18 cellular contexts compared by ENCODE assay signal in genomic region chr2:179266271-179266670, GRCh38. TPM values are rescaled to one million over a fixed set of nuclear protein-coding genes. Genes with fewer than 3 reads are reported as not detected.
A peak's percentile ranks its signal among the peaks of the same experiment; 100 is the strongest.
DNase-seq lines count a peak whose midpoint lies in the region; ATAC-seq and TF ChIP-seq lines count a peak whose summit lies in the region.
"Had no signal": no experiment of that assay in that cellular context is flagged by ENCODE, and none has a peak within 500 bp of the region (broad histone marks: within the 10 kb centered on the region; RNA-seq: fewer than 3 reads in every experiment).

No MANE protein-coding gene starts in this region.

- H3K4me3 Mint-ChIP-seq in T-helper 2 cell treated with Interferon-gamma antibody and Interleukin-4, amounts not matched to agents 5 μg/mL and 100 μg/mL, for 36 hours = peak overlapping the region; percentile 27
- H3K4me3 Mint-ChIP-seq in activated T-helper 2 cell treated with anti-CD3 and anti-CD28 coated beads, Interferon-gamma antibody, Interleukin-2, Interleukin-4, amounts not matched to agents 10 μg/mL and 5 μg/mL and 100 μg/mL, durations not matched to agents 14 hours and 24 hours and 36 hours (ENCODE audit: low read depth) = peak overlapping the region; percentile 73
- no peak overlapping the region for H3K4me3 Mint-ChIP-seq in stimulated activated memory B cell treated with anti-CD40 and anti-IgM and Interleukin-4, amounts not matched to agents 10 μg/mL and 1 μg/mL and 100 μg/mL, for 72 hours

- peaks cover 5% of the 10 kb centered on the region for H3K9me3 Mint-ChIP-seq in T-helper 2 cell treated with Interferon-gamma antibody and Interleukin-4, amounts not matched to agents 5 μg/mL and 100 μg/mL, for 36 hours
- H3K9me3 Mint-ChIP-seq in activated T-helper 2 cell treated with anti-CD3 and anti-CD28 coated beads, Interferon-gamma antibody, Interleukin-2, Interleukin-4, amounts not matched to agents 10 μg/mL and 5 μg/mL and 100 μg/mL, durations not matched to agents 14 hours and 24 hours and 36 hours = peaks cover 5% of the 10 kb centered on the region
- H3K9me3 Mint-ChIP-seq in stimulated activated memory B cell treated with anti-CD40 and anti-IgM and Interleukin-4, amounts not matched to agents 10 μg/mL and 1 μg/mL and 100 μg/mL, for 72 hours = no peaks in the 10 kb centered on the region

- H3K4me1 ChIP-seq in left lung = peaks cover 6 to 45% of the 10 kb centered on the region in 2 donors
- H3K4me1 ChIP-seq: BE2C, prostate gland, uterus had no signal

- ATAC-seq in left lung (peak; percentile 3), GM18498 (IDR thresholded peaks at IDR 0.05; ENCODE audit: unreplicated experiment) (no peak), GM18868 (IDR thresholded peaks at IDR 0.05; ENCODE audit: unreplicated experiment) (no peak)
- ATAC-seq in stimulated activated memory B cell treated with anti-CD40 and anti-IgM and Interleukin-4, amounts not matched to agents 10 μg/mL and 1 μg/mL and 100 μg/mL, for 72 hours = no peak
- ATAC-seq: left ventricle myocardium superior had no signal

- no peak for TF ChIP-seq CTCF in left lung (IDR thresholded peaks at IDR 0.05)

- H3K4me1 Mint-ChIP-seq in T-helper 2 cell treated with Interferon-gamma antibody and Interleukin-4, amounts not matched to agents 5 μg/mL and 100 μg/mL, for 36 hours (ENCODE audit: low read depth) = peaks cover 13% of the 10 kb centered on the region
- peaks cover 18% of the 10 kb centered on the region for H3K4me1 Mint-ChIP-seq in activated T-helper 2 cell treated with anti-CD3 and anti-CD28 coated beads, Interferon-gamma antibody, Interleukin-2, Interleukin-4, amounts not matched to agents 10 μg/mL and 5 μg/mL and 100 μg/mL, durations not matched to agents 14 hours and 24 hours and 36 hours (ENCODE audit: low read depth)
- H3K4me1 Mint-ChIP-seq in stimulated activated memory B cell treated with anti-CD40 and anti-IgM and Interleukin-4, amounts not matched to agents 10 μg/mL and 1 μg/mL and 100 μg/mL, for 72 hours = peaks cover 15% of the 10 kb centered on the region

- peaks cover 6% of the 10 kb centered on the region for H3K36me3 Mint-ChIP-seq in T-helper 2 cell treated with Interferon-gamma antibody and Interleukin-4, amounts not matched to agents 5 μg/mL and 100 μg/mL, for 36 hours (ENCODE audit: low read depth)
- peaks cover 6% of the 10 kb centered on the region for H3K36me3 Mint-ChIP-seq in activated T-helper 2 cell treated with anti-CD3 and anti-CD28 coated beads, Interferon-gamma antibody, Interleukin-2, Interleukin-4, amounts not matched to agents 10 μg/mL and 5 μg/mL and 100 μg/mL, durations not matched to agents 14 hours and 24 hours and 36 hours (ENCODE audit: low read depth)
- no peaks in the 10 kb centered on the region for H3K36me3 Mint-ChIP-seq in stimulated activated memory B cell treated with anti-CD40 and anti-IgM and Interleukin-4, amounts not matched to agents 10 μg/mL and 1 μg/mL and 100 μg/mL, for 72 hours

- H3K4me3 ChIP-seq in left lung = no peak overlapping the region
- H3K4me3 ChIP-seq: esophagus squamous epithelium, prostate gland, uterus had no signal

- H3K36me3 ChIP-seq in left lung = no peaks in the 10 kb centered on the region
- H3K36me3 ChIP-seq: BE2C, esophagus squamous epithelium, prostate gland, uterus had no signal

- H3K9me3 ChIP-seq in left lung = no peaks in the 10 kb centered on the region
- H3K9me3 ChIP-seq: BE2C, esophagus squamous epithelium, prostate gland, uterus had no signal

- no peak for DNase-seq in T-helper 2 cell treated with Interferon-gamma antibody and Interleukin-4, amounts not matched to agents 5 μg/mL and 100 μg/mL, for 36 hours (ENCODE audit: low spot score)
- no peak for DNase-seq in T-helper 2 cell
- DNase-seq in activated T-helper 2 cell treated with anti-CD3 and anti-CD28 coated beads, Interferon-gamma antibody, Interleukin-2, Interleukin-4, amounts not matched to agents 10 μg/mL and 5 μg/mL and 100 μg/mL, durations not matched to agents 14 hours and 24 hours and 36 hours (ENCODE audit: low spot score) = no peak
- DNase-seq in left lung = no peak
- DNase-seq in HPDE6-E6E7 (ENCODE audit: extremely low spot score) = no peak
- DNase-seq: activated CD8-positive, alpha-beta memory T cell treated with anti-CD3 and anti-CD28 coated beads for 24 hours; BE2C; esophagus squamous epithelium; left ventricle myocardium superior; NCI-H1105; NCI-H524 treated with DMSO at 0.1 percent for 48 hours; small intestine; stimulated activated CD4-positive, alpha-beta T cell treated with anti-CD3 and anti-CD28 coated beads, Interleukin-4, amount 100 ng/mL, for 1 hour; uterus had no signal

- no peak overlapping the region for H3K27ac Mint-ChIP-seq in T-helper 2 cell treated with Interferon-gamma antibody and Interleukin-4, amounts not matched to agents 5 μg/mL and 100 μg/mL, for 36 hours
- no peak overlapping the region for H3K27ac Mint-ChIP-seq in activated T-helper 2 cell treated with anti-CD3 and anti-CD28 coated beads, Interferon-gamma antibody, Interleukin-2, Interleukin-4, amounts not matched to agents 10 μg/mL and 5 μg/mL and 100 μg/mL, durations not matched to agents 14 hours and 24 hours and 36 hours
- H3K27ac Mint-ChIP-seq in stimulated activated memory B cell treated with anti-CD40 and anti-IgM and Interleukin-4, amounts not matched to agents 10 μg/mL and 1 μg/mL and 100 μg/mL, for 72 hours = peak overlapping the region; percentile 4

- H3K27me3 ChIP-seq in left lung = no peaks in the 10 kb centered on the region
- H3K27me3 ChIP-seq: uterus had no signal

- H3K27me3 Mint-ChIP-seq in T-helper 2 cell treated with Interferon-gamma antibody and Interleukin-4, amounts not matched to agents 5 μg/mL and 100 μg/mL, for 36 hours (ENCODE audit: low read depth) = peaks cover 37% of the 10 kb centered on the region
- peaks cover 30% of the 10 kb centered on the region for H3K27me3 Mint-ChIP-seq in activated T-helper 2 cell treated with anti-CD3 and anti-CD28 coated beads, Interferon-gamma antibody, Interleukin-2, Interleukin-4, amounts not matched to agents 10 μg/mL and 5 μg/mL and 100 μg/mL, durations not matched to agents 14 hours and 24 hours and 36 hours (ENCODE audit: low read depth)
- H3K27me3 Mint-ChIP-seq in stimulated activated memory B cell treated with anti-CD40 and anti-IgM and Interleukin-4, amounts not matched to agents 10 μg/mL and 1 μg/mL and 100 μg/mL, for 72 hours = no peaks in the 10 kb centered on the region

- intact Hi-C loops in activated T-helper 2 cell treated with anti-CD3 and anti-CD28 coated beads, Interferon-gamma antibody, Interleukin-2, Interleukin-4, amounts not matched to agents 10 μg/mL and 5 μg/mL and 100 μg/mL, durations not matched to agents 14 hours and 24 hours and 36 hours (cut with micrococcal nuclease) = loop anchor here (5.0 kb wide), 1 partner anchor 734 kb away; no protein-coding TSS in a partner anchor
- intact Hi-C loops in left lung (cut with DNase I) = no loop called here

- H3K27ac ChIP-seq in left lung = peak overlapping the region; percentile 87 to 91
- H3K27ac ChIP-seq: prostate gland, uterus had no signal

RNA-seq across cellular contexts. Expression of gene SESTD1, which starts 1.6 kb away (rescaled TPM):
- 9.8 and 14.3 TPM in 2 replicates for total RNA-seq in activated T-helper 2 cell treated with anti-CD3 and anti-CD28 coated beads, Interferon-gamma antibody, Interleukin-2, Interleukin-4, amounts not matched to agents 10 μg/mL and 5 μg/mL and 100 μg/mL, durations not matched to agents 14 hours and 24 hours and 36 hours
- total RNA-seq in left lung = 10 to 100 TPM; 75.8 to 76.9 TPM
